In the genomic region with DNA sequence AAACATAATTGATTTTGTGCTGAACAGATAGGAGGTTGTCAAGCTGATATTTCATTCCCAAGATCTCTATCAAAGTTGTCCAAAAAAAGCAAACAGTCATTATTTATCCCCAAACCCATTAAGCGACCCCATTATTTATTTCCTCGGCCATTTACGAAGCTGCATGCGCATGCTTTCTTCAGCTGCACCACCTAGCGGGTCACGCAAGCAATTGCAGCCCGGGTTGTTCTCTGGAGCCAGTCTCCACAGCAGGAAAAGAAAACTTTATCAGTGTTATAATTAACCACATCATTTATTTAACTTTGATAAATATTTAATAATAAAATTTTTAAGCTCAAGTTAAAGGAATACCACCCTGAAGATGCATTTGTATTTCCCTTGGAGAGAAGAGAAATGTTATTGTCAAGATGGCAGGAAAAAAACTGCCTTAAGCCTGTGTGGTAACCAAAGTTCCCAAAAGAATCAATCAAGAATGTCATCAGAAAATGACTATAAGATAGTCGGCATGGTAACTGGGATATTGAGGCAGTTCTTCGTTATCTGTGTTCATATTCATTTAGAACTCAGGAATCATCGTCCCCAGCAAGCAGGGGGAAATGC, we compare ENCODE assay signal across 8 cellular contexts.
DNase-seq lines count a peak whose midpoint lies in the region; ATAC-seq and TF ChIP-seq lines count a peak whose summit lies in the region.

No MANE protein-coding gene starts in this region.

- no peaks in the 10 kb centered on the region for H4K20me1 ChIP-seq in osteoblast (ENCODE audit: insufficient read depth, low read length)

- H3K4me1 ChIP-seq in osteoblast (ENCODE audit: insufficient read depth, low read length) (no peaks in the 10 kb centered on the region), vagina (no peaks in the 10 kb centered on the region)

- H3K4me3 ChIP-seq in osteoblast (ENCODE audit: insufficient read depth, low read length), result peak overlapping the region; percentile 51
- no peak overlapping the region for H3K4me3 ChIP-seq in vagina

- no peak for TF ChIP-seq POLR2A in vagina (IDR thresholded peaks at IDR 0.05)

- ATAC-seq in GM18517 (IDR thresholded peaks at IDR 0.05; ENCODE audit: unreplicated experiment), result peak; percentile 83
- ATAC-seq in HG02981 (IDR thresholded peaks at IDR 0.05; ENCODE audit: unreplicated experiment), result peak; percentile 82

- H3K27ac ChIP-seq in osteoblast (ENCODE audit: low read depth, low read length), result no peak overlapping the region
- H3K27ac ChIP-seq in vagina, result no peak overlapping the region

- H3K36me3 ChIP-seq in osteoblast (ENCODE audit: insufficient read depth, low read length) (no peaks in the 10 kb centered on the region), vagina (no peaks in the 10 kb centered on the region)

- TF ChIP-seq CTCF in osteoblast (IDR thresholded peaks at IDR 0.05; ENCODE audit: extremely low read depth, low read depth, low read length) (peak; percentile 96), vagina (IDR thresholded peaks at IDR 0.05) (peak; percentile 52 to 79 (median 62))

- peak overlapping the region; percentile 57 for H3K4me2 ChIP-seq in osteoblast (ENCODE audit: insufficient read depth, low read length)

- intact Hi-C loops in vagina (cut with DNase I), result no loop called here

- H2AFZ ChIP-seq in osteoblast (ENCODE audit: low read length), result peak overlapping the region; percentile 47

- H3K27me3 ChIP-seq in osteoblast (ENCODE audit: insufficient read depth, low read length) (peaks cover 3% of the 10 kb centered on the region), vagina (no peaks in the 10 kb centered on the region)

- H3K79me2 ChIP-seq in osteoblast (ENCODE audit: insufficient read depth, low read length), result no peaks in the 10 kb centered on the region

- DNase-seq in AML-193 (lab: John Stamatoyannopoulos, UW) (peak; percentile 6 to 25), NCI-H446 treated with DMSO at 0.1 percent for 48 hours (lab: John Stamatoyannopoulos, UW) (peak; percentile 5), activated T-cell treated with anti-CD3 and anti-CD28 coated beads for 4 hours (peak; percentile 21), fibroblast of peridontal ligament (ENCODE audit: extremely low read depth) (peak; percentile 64), osteoblast (ENCODE audit: insufficient read length, low spot score, missing footprints) (peak; percentile 62), vagina (ENCODE audit: extremely low spot score in 2 of 2) (peak in 1 of 2 donors; percentile 27)

- no peaks in the 10 kb centered on the region for H3K9me3 ChIP-seq in osteoblast (ENCODE audit: low read depth, low read length)
- no peaks in the 10 kb centered on the region for H3K9me3 ChIP-seq in vagina
